ENCODE assay signal across 8 cellular contexts in genomic region chr12:131624369-131625170, GRCh38.
A peak's percentile ranks its signal among the peaks of the same experiment; 100 is the strongest.
DNase-seq lines count a peak whose midpoint lies in the region; ATAC-seq, FAIRE-seq and TF ChIP-seq lines count a peak whose summit lies in the region.
"Not testable (repeated sequence)": the region's sequence is repeated elsewhere in the genome, so short reads cannot be mapped to it uniquely, and the experiment has no call there.

No MANE protein-coding gene starts in this region.

- not testable (repeated sequence) for TF ChIP-seq RAD21 in GM12878 (IDR thresholded peaks at IDR 0.05; ENCODE audit: insufficient read depth, low read depth, low read length)

- not testable (repeated sequence) for H3K4me1 ChIP-seq in Karpas-422 (ENCODE audit: low read length); GM12878 (ENCODE audit: control insufficient read depth, insufficient read depth, low read length); parathyroid adenoma
- H3K4me1 ChIP-seq in RWPE2 (ENCODE audit: insufficient read depth, poor library complexity, severe bottlenecking) (peaks cover 29% of the 10 kb centered on the region), gastroesophageal sphincter (peaks cover 0 to 13% (median 3%) of the 10 kb centered on the region in 3 donors), testis (peaks cover 43% of the 10 kb centered on the region)

- H3K79me2 ChIP-seq in Karpas-422 (ENCODE audit: low read length); GM12878 (ENCODE audit: control insufficient read depth, insufficient read depth, low read length); parathyroid adenoma: not testable (repeated sequence)

- intact Hi-C loops in GM12878 (cut with micrococcal nuclease; ENCODE audit: unreplicated experiment) = not testable (repeated sequence)
- intact Hi-C loops in testis (cut with DNase I; ENCODE audit: low total_unique reads) = loop anchor here (5.0 kb wide), 1 partner anchor 277 kb away; no protein-coding TSS in a partner anchor

- in situ Hi-C loops in GM12878 (cut with MboI) = loop anchor here (5.0 kb wide), 1 partner anchor 292 kb away; no protein-coding TSS in a partner anchor

- not testable (repeated sequence) for TF ChIP-seq EP300 in GM12878 (IDR thresholded peaks at IDR 0.05; ENCODE audit: borderline replicate concordance in 1 of 2, control insufficient read depth in 1 of 2, low read depth in 2 of 2, low read length in 2 of 2); gastroesophageal sphincter (IDR thresholded peaks at IDR 0.05)

- POLR2A ChIA-PET in GM12878 (lab: Charles Lee) = not testable (repeated sequence)

- TF ChIP-seq CTCF in RWPE2 (IDR thresholded peaks at IDR 0.05; ENCODE audit: poor library complexity, severe bottlenecking); GM12878 (IDR thresholded peaks at IDR 0.05 in 2 of 3, conservative IDR thresholded peaks at IDR 0.05 in 1 of 3; ENCODE audit: control insufficient read depth in 2 of 3, extremely low read depth in 1 of 3, insufficient read depth in 1 of 3, low read depth in 3 of 3, low read length in 3 of 3); gastroesophageal sphincter (IDR thresholded peaks at IDR 0.05); parathyroid adenoma (IDR thresholded peaks at IDR 0.05); testis (IDR thresholded peaks at IDR 0.05): not testable (repeated sequence)

- not testable (repeated sequence) for BruUV-seq in GM12878 (replicated peaks; lab: Mats Ljungman, UMichigan)

- ATAC-seq in RWPE2 (ENCODE audit: low read depth) = peak; percentile 35
- ATAC-seq in GM12878 = peak; percentile 31; the same call in 1 of the 3 replicates
- peak; percentile 14 for ATAC-seq in gastroesophageal sphincter

- WGBS in GM12878 (ENCODE audit: insufficient coverage, insufficient replicate concordance, low lambda C conversion rate, missing lambda C conversion rate) = 45% methylated on average over 13 of the region's 13 CpGs
- WGBS in gastroesophageal sphincter (ENCODE audit: low coverage in 1 of 2), 2 donors = 3 to 14% methylated on average over 6 to 7 of the region's 13 CpGs
- WGBS in testis, 2 donors = 15 to 21% methylated on average over 7 to 12 of the region's 13 CpGs

- H3K27me3 ChIP-seq in Karpas-422 (ENCODE audit: low read length); RWPE2 (ENCODE audit: insufficient read depth, poor library complexity, severe bottlenecking); GM12878 (replicated peaks in 1 of 2; ENCODE audit: control insufficient read depth in 2 of 2, insufficient read depth in 2 of 2, low read length in 1 of 2); layer of hippocampus (ENCODE audit: control insufficient read depth, insufficient read depth, low read length); parathyroid adenoma (ENCODE audit: control insufficient read depth, insufficient read depth, low read length); testis: not testable (repeated sequence)
- H3K27me3 ChIP-seq in gastroesophageal sphincter = peaks cover 54% of the 10 kb centered on the region

- not testable (repeated sequence) for TF ChIP-seq POLR2A in GM12878 (IDR thresholded peaks at IDR 0.05; ENCODE audit: low read depth, low read length); gastroesophageal sphincter (IDR thresholded peaks at IDR 0.05); testis (IDR thresholded peaks at IDR 0.05)

- not testable (repeated sequence) for H3K4me3 ChIP-seq in Karpas-422 (ENCODE audit: low read length); RWPE2 (ENCODE audit: severe bottlenecking); GM12878; gastroesophageal sphincter; parathyroid adenoma (ENCODE audit: low read depth, low read length); testis

- RAD21 ChIA-PET in GM12878 (lab: Charles Lee; ENCODE audit: unreplicated experiment) = not testable (repeated sequence)

- not testable (repeated sequence) for H3K4me2 ChIP-seq in Karpas-422 (ENCODE audit: low read depth, low read length, poor library complexity, severe bottlenecking); GM12878 (ENCODE audit: control insufficient read depth, insufficient read depth); parathyroid adenoma (ENCODE audit: low read length)

- not testable (repeated sequence) for H2AFZ ChIP-seq in Karpas-422 (ENCODE audit: low read length); GM12878 (ENCODE audit: control insufficient read depth, low read depth, low read length)
- peak overlapping the region; percentile 57 for H2AFZ ChIP-seq in parathyroid adenoma

- peak; percentile 70 for DNase-seq in COR-L47 (lab: John Stamatoyannopoulos, UW)
- DNase-seq in Karpas-422 = peak; percentile 30
- DNase-seq in RWPE2 (ENCODE audit: low spot score); GM12878 (ENCODE audit: low read depth, low spot score): not testable (repeated sequence)
- peak; percentile 60 for DNase-seq in testis

- H3K27ac ChIP-seq in Karpas-422 (ENCODE audit: low read length); GM12878 (ENCODE audit: control insufficient read depth, insufficient read depth); parathyroid adenoma: not testable (repeated sequence)
- peak overlapping the region; percentile 87 for H3K27ac ChIP-seq in RWPE2 (ENCODE audit: poor library complexity, severe bottlenecking)
- peak overlapping the region in 1 of 4 donors; percentile 37 for H3K27ac ChIP-seq in gastroesophageal sphincter
- H3K27ac ChIP-seq in layer of hippocampus (ENCODE audit: low read depth, low read length) = peak overlapping the region; percentile 64
- peak overlapping the region; percentile 47 to 59 for H3K27ac ChIP-seq in testis

- FAIRE-seq in GM12878 (lab: Jason Lieb, UNC) = not testable (repeated sequence)

- SMC1A ChIA-PET in GM12878 (lab: Charles Lee; ENCODE audit: uncharacterized antibody, unreplicated experiment) = not testable (repeated sequence)

- H3K9me2 ChIP-seq in Karpas-422 (replicated peaks; ENCODE audit: insufficient read depth, low read length) = not testable (repeated sequence)

- H4K20me1 ChIP-seq in Karpas-422 (ENCODE audit: insufficient read depth, low read depth, low read length); GM12878 (ENCODE audit: control insufficient read depth, insufficient read depth): not testable (repeated sequence)

- H3K9ac ChIP-seq in Karpas-422 (ENCODE audit: low read length); GM12878 (ENCODE audit: control insufficient read depth, insufficient read depth, low read length); parathyroid adenoma: not testable (repeated sequence)

- not testable (repeated sequence) for H3K36me3 ChIP-seq in Karpas-422 (ENCODE audit: insufficient read depth, low read length); RWPE2 (ENCODE audit: low read depth); GM12878 (ENCODE audit: control insufficient read depth in 2 of 2, insufficient read depth in 2 of 2, low read length in 1 of 2); gastroesophageal sphincter; parathyroid adenoma (ENCODE audit: control insufficient read depth, insufficient read depth, low read length); testis (ENCODE audit: low read depth, missing control alignments)

- H3K9me3 ChIP-seq in Karpas-422 (ENCODE audit: low read length); RWPE2 (ENCODE audit: severe bottlenecking); GM12878 (replicated peaks; ENCODE audit: control insufficient read depth, insufficient read depth, low read length); gastroesophageal sphincter; parathyroid adenoma (ENCODE audit: control insufficient read depth, low read length); testis: not testable (repeated sequence)

- CTCF ChIA-PET in GM12878 (lab: Yijun Ruan, JAX) = not testable (repeated sequence)
